In genomic region chr18:44801796-44802195, GRCh38 we compare ENCODE assay signal across 15 cellular contexts.
A peak's percentile ranks its signal among the peaks of the same experiment; 100 is the strongest.
DNase-seq lines count a peak whose midpoint lies in the region; ATAC-seq and TF ChIP-seq lines count a peak whose summit lies in the region.
"Had no signal": no experiment of that assay in that cellular context is flagged by ENCODE, and none has a peak within 500 bp of the region (broad histone marks: within the 10 kb centered on the region; RNA-seq: fewer than 3 reads in every experiment).

No MANE protein-coding gene starts in this region.

- no peaks in the 10 kb centered on the region for H3K27me3 Mint-ChIP-seq in activated B cell treated with CpG ODN at 0.5 μM for 24 hours
- H3K27me3 Mint-ChIP-seq in T-helper 2 cell treated with Interferon-gamma antibody and Interleukin-4, amounts not matched to agents 5 μg/mL and 100 μg/mL, for 36 hours (ENCODE audit: low read depth), result peaks cover 2% of the 10 kb centered on the region
- H3K27me3 Mint-ChIP-seq in naive thymus-derived CD4-positive, alpha-beta T cell, result peaks cover 0 to 3% (median 0%) of the 10 kb centered on the region in 5 donors
- H3K27me3 Mint-ChIP-seq: T-cell had no signal

- peak overlapping the region; percentile 51; the same call in 1 of the 2 replicates for H3K4me2 ChIP-seq in MM.1S (ENCODE audit: low read depth, low read length)

- no peak overlapping the region for H2AFZ ChIP-seq in MM.1S (ENCODE audit: low read length)

- H3K27me3 ChIP-seq in MM.1S (replicated peaks; ENCODE audit: insufficient read depth, low read length), result no peaks in the 10 kb centered on the region
- no peaks in the 10 kb centered on the region for H3K27me3 ChIP-seq in mucosa of rectum (ENCODE audit: control insufficient read depth in 2 of 2, insufficient read depth in 2 of 2, low read length in 2 of 2)
- no peaks in the 10 kb centered on the region for H3K27me3 ChIP-seq in tibial artery
- H3K27me3 ChIP-seq in naive thymus-derived CD4-positive, alpha-beta T cell (ENCODE audit: control insufficient read depth in 2 of 2, insufficient read depth in 2 of 2, low read length in 2 of 2), result no peaks in the 10 kb centered on the region

- H3K36me3 ChIP-seq in MM.1S (replicated peaks; ENCODE audit: insufficient read depth, low read length), result no peaks in the 10 kb centered on the region
- H3K36me3 ChIP-seq in mucosa of rectum (ENCODE audit: control insufficient read depth in 2 of 2, insufficient read depth in 2 of 2, low read length in 2 of 2), result no peaks in the 10 kb centered on the region
- peaks cover 0 to 5% (median 0%) of the 10 kb centered on the region in 3 donors for H3K36me3 ChIP-seq in tibial artery
- no peaks in the 10 kb centered on the region for H3K36me3 ChIP-seq in naive thymus-derived CD4-positive, alpha-beta T cell (ENCODE audit: control insufficient read depth in 2 of 3, insufficient read depth in 3 of 3, low read length in 3 of 3)

- H3K4me3 Mint-ChIP-seq in activated B cell treated with CpG ODN at 0.5 μM for 24 hours, result no peak overlapping the region
- no peak overlapping the region for H3K4me3 Mint-ChIP-seq in T-helper 2 cell treated with Interferon-gamma antibody and Interleukin-4, amounts not matched to agents 5 μg/mL and 100 μg/mL, for 36 hours
- no peak overlapping the region for H3K4me3 Mint-ChIP-seq in naive thymus-derived CD4-positive, alpha-beta T cell
- H3K4me3 Mint-ChIP-seq: activated CD4-positive, alpha-beta memory T cell treated with anti-CD3 and anti-CD28 coated beads, Interleukin-2, amount 10 ng/mL, durations not matched to agents 7 days and 5 days; activated naive CD8-positive, alpha-beta T cell treated with anti-CD3 and anti-CD28 coated beads, Interleukin-2, amount 10 ng/mL, durations not matched to agents 7 days and 5 days; activated T-cell treated with anti-CD3 and anti-CD28 coated beads, Interleukin-2, amount 50 U/mL, for 72 hours; T-cell had no signal

- peaks cover 74% of the 10 kb centered on the region for H3K4me1 ChIP-seq in MM.1S (ENCODE audit: low read length)
- peaks cover 20 to 25% of the 10 kb centered on the region in 2 donors for H3K4me1 ChIP-seq in mucosa of rectum (ENCODE audit: control insufficient read depth in 2 of 2, insufficient read depth in 2 of 2, low read length in 2 of 2)
- peaks cover 0 to 74% (median 44%) of the 10 kb centered on the region in 4 donors for H3K4me1 ChIP-seq in tibial artery
- H3K4me1 ChIP-seq in naive thymus-derived CD4-positive, alpha-beta T cell (ENCODE audit: control insufficient read depth in 2 of 2, insufficient read depth in 2 of 2, low read length in 2 of 2), result peaks cover 0 to 18% of the 10 kb centered on the region in 2 donors

- peaks cover 77% of the 10 kb centered on the region for H3K79me2 ChIP-seq in MM.1S (ENCODE audit: low read length)

- peaks cover 45% of the 10 kb centered on the region for H3K36me3 Mint-ChIP-seq in activated B cell treated with CpG ODN at 0.5 μM for 24 hours (ENCODE audit: low read depth)
- peaks cover 4% of the 10 kb centered on the region for H3K36me3 Mint-ChIP-seq in T-helper 2 cell treated with Interferon-gamma antibody and Interleukin-4, amounts not matched to agents 5 μg/mL and 100 μg/mL, for 36 hours (ENCODE audit: low read depth)
- peaks cover 0 to 18% (median 0%) of the 10 kb centered on the region in 5 donors for H3K36me3 Mint-ChIP-seq in naive thymus-derived CD4-positive, alpha-beta T cell
- H3K36me3 Mint-ChIP-seq: T-cell had no signal

- no peak for ATAC-seq in activated B cell treated with CpG ODN at 0.5 μM for 24 hours (ENCODE audit: low read depth)
- no peak for ATAC-seq in naive thymus-derived CD4-positive, alpha-beta T cell
- ATAC-seq: activated T-cell treated with anti-CD3 and anti-CD28 coated beads, Interleukin-2, amount 50 U/mL, for 72 hours; T-cell had no signal

- H4K20me1 ChIP-seq in MM.1S (ENCODE audit: insufficient read depth, low read length), result no peaks in the 10 kb centered on the region

- H3K9me2 ChIP-seq in MM.1S (replicated peaks; ENCODE audit: insufficient read depth, low read length), result no peaks in the 10 kb centered on the region

- H3K9me3 ChIP-seq in MM.1S (replicated peaks; ENCODE audit: insufficient read depth, low read length) (no peaks in the 10 kb centered on the region), mucosa of rectum (ENCODE audit: control insufficient read depth in 2 of 2, low read length in 2 of 2) (no peaks in the 10 kb centered on the region), tibial artery (no peaks in the 10 kb centered on the region)
- no peaks in the 10 kb centered on the region for H3K9me3 ChIP-seq in naive thymus-derived CD4-positive, alpha-beta T cell (ENCODE audit: control insufficient read depth in 2 of 3, low read length in 3 of 3)

- peaks cover 93% of the 10 kb centered on the region for H3K4me1 Mint-ChIP-seq in activated B cell treated with CpG ODN at 0.5 μM for 24 hours
- H3K4me1 Mint-ChIP-seq in T-helper 2 cell treated with Interferon-gamma antibody and Interleukin-4, amounts not matched to agents 5 μg/mL and 100 μg/mL, for 36 hours (ENCODE audit: low read depth), result peaks cover 33% of the 10 kb centered on the region
- H3K4me1 Mint-ChIP-seq in naive thymus-derived CD4-positive, alpha-beta T cell, result peaks cover 0 to 49% (median 0%) of the 10 kb centered on the region in 7 donors

- intact Hi-C loops in activated B cell treated with CpG ODN at 0.5 μM for 24 hours (cut with micrococcal nuclease), result loop anchor here (2.0 kb wide), 2 partner anchors 15 to 17 kb away; no protein-coding TSS in a partner anchor
- intact Hi-C loops in tibial artery (cut with DNase I; ENCODE audit: low total_unique reads), result no loop called here
- intact Hi-C loops in naive thymus-derived CD4-positive, alpha-beta T cell (cut with micrococcal nuclease), result no loop called here

- H3K9ac ChIP-seq in MM.1S (ENCODE audit: low read length) (no peak overlapping the region), mucosa of rectum (ENCODE audit: low read depth in 1 of 2, low read length in 2 of 2) (no peak overlapping the region)

- peak overlapping the region; percentile 74; the same call in 1 of the 2 replicates for H3K27ac ChIP-seq in MM.1S (ENCODE audit: low read length)
- peak overlapping the region; percentile 80 to 84 for H3K27ac ChIP-seq in mucosa of rectum (ENCODE audit: low read depth in 2 of 2, low read length in 2 of 2)
- H3K27ac ChIP-seq in tibial artery, result peak overlapping the region; percentile 87 to 90
- H3K27ac ChIP-seq in naive thymus-derived CD4-positive, alpha-beta T cell (ENCODE audit: low read depth, low read length), result no peak overlapping the region
- H3K27ac ChIP-seq: VCaP had no signal

- CTCF ChIA-PET in activated B cell treated with CpG ODN at 0.5 μM for 24 hours (lab: Charles Lee), result no interaction called here
- CTCF ChIA-PET in naive thymus-derived CD4-positive, alpha-beta T cell (lab: Charles Lee), result no interaction called here

- H3K4me3 ChIP-seq in MM.1S (ENCODE audit: low read length), result no peak overlapping the region
- H3K4me3 ChIP-seq in mucosa of rectum (ENCODE audit: low read length in 2 of 2), result no peak overlapping the region
- no peak overlapping the region for H3K4me3 ChIP-seq in tibial artery
- H3K4me3 ChIP-seq in naive thymus-derived CD4-positive, alpha-beta T cell (ENCODE audit: low read length), result no peak overlapping the region

- peak overlapping the region; percentile 32 for H3K27ac Mint-ChIP-seq in activated B cell treated with CpG ODN at 0.5 μM for 24 hours
- no peak overlapping the region for H3K27ac Mint-ChIP-seq in T-helper 2 cell treated with Interferon-gamma antibody and Interleukin-4, amounts not matched to agents 5 μg/mL and 100 μg/mL, for 36 hours
- no peak overlapping the region for H3K27ac Mint-ChIP-seq in naive thymus-derived CD4-positive, alpha-beta T cell
- H3K27ac Mint-ChIP-seq: activated CD4-positive, alpha-beta memory T cell treated with anti-CD3 and anti-CD28 coated beads, Interleukin-2, amount 10 ng/mL, durations not matched to agents 7 days and 5 days; activated naive CD8-positive, alpha-beta T cell treated with anti-CD3 and anti-CD28 coated beads, Interleukin-2, amount 10 ng/mL, durations not matched to agents 7 days and 5 days; activated T-cell treated with anti-CD3 and anti-CD28 coated beads, Interleukin-2, amount 50 U/mL, for 72 hours; T-cell had no signal

- no peak for DNase-seq in MM.1S
- no peak for DNase-seq in activated B cell treated with CpG ODN at 0.5 μM for 24 hours
- no peak for DNase-seq in tibial artery
- DNase-seq in T-helper 2 cell treated with Interferon-gamma antibody and Interleukin-4, amounts not matched to agents 5 μg/mL and 100 μg/mL, for 36 hours (ENCODE audit: low spot score), result no peak
- no peak for DNase-seq in NCI-H1092 (lab: John Stamatoyannopoulos, UW)
- no peak for DNase-seq in naive thymus-derived CD4-positive, alpha-beta T cell
- DNase-seq: activated CD4-positive, alpha-beta memory T cell treated with anti-CD3 and anti-CD28 coated beads, Interleukin-2, amount 10 ng/mL, durations not matched to agents 7 days and 5 days; activated naive CD8-positive, alpha-beta T cell treated with anti-CD3 and anti-CD28 coated beads, Interleukin-2, amount 10 ng/mL, durations not matched to agents 7 days and 5 days; activated T-cell treated with anti-CD3 and anti-CD28 coated beads, Interleukin-2, amount 50 U/mL, for 72 hours; effector CD8-positive, alpha-beta T cell; KG1; NCI-H1105; T-cell had no signal

- no peak for TF ChIP-seq CTCF in MM.1S (IDR thresholded peaks at IDR 0.05; ENCODE audit: low read length)
- TF ChIP-seq CTCF in activated B cell treated with CpG ODN at 0.5 μM for 24 hours (IDR thresholded peaks at IDR 0.05), result no peak
- no peak for TF ChIP-seq CTCF in tibial artery (IDR thresholded peaks at IDR 0.05)

- H3F3A ChIP-seq in MM.1S (ENCODE audit: insufficient read depth, low read length), result peaks cover 36% of the 10 kb centered on the region

- POLR2A ChIA-PET in activated B cell treated with CpG ODN at 0.5 μM for 24 hours (lab: Charles Lee), result no interaction called here
- POLR2A ChIA-PET in naive thymus-derived CD4-positive, alpha-beta T cell (lab: Charles Lee), result no interaction called here

- H3K9me3 Mint-ChIP-seq in activated B cell treated with CpG ODN at 0.5 μM for 24 hours, result peaks cover 6% of the 10 kb centered on the region
- peaks cover 10% of the 10 kb centered on the region for H3K9me3 Mint-ChIP-seq in T-helper 2 cell treated with Interferon-gamma antibody and Interleukin-4, amounts not matched to agents 5 μg/mL and 100 μg/mL, for 36 hours
- H3K9me3 Mint-ChIP-seq in naive thymus-derived CD4-positive, alpha-beta T cell, result peaks cover 0 to 10% (median 0%) of the 10 kb centered on the region in 11 donors
